ENCODE assay signal across 8 cellular contexts in genomic region chr7:123154231-123154860, GRCh38. TPM values are rescaled to one million over a fixed set of nuclear protein-coding genes. Genes with fewer than 3 reads are reported as not detected.
DNase-seq lines count a peak whose midpoint lies in the region; ATAC-seq and FAIRE-seq lines count a peak whose summit lies in the region.

No MANE protein-coding gene starts in this region.

- intact Hi-C loops in head of caudate nucleus (cut with DNase I): no loop called here
- intact Hi-C loops in posterior cingulate gyrus (cut with DNase I): loop anchor here (10.0 kb wide), 2 partner anchors 270 to 350 kb away; partner anchors contain the start of gene CADPS2

- H3K27ac Mint-ChIP-seq in activated naive CD4-positive, alpha-beta T cell treated with anti-CD3 and anti-CD28 coated beads, Interleukin-2, amount 10 ng/mL, durations not matched to agents 7 days and 5 days: no peak overlapping the region
- H3K27ac Mint-ChIP-seq in natural killer cell treated with Interleukin-12 subunit alpha and Interleukin-12 subunit beta and Interleukin-15 and Interleukin-18, amount 100 ng/mL, for 72 hours: no peak overlapping the region

- CTCF ChIA-PET in activated naive CD4-positive, alpha-beta T cell treated with anti-CD3 and anti-CD28 coated beads, Interleukin-2, amount 10 ng/mL, durations not matched to agents 7 days and 5 days (lab: Charles Lee): interaction anchor here (0.6 to 1.8 kb wide), 6 partner anchors 10 to 1372 kb away, joined by 3 to 6 read pairs (median 4); no protein-coding TSS in a partner anchor

- DNase-seq in NCI-H526 (lab: John Stamatoyannopoulos, UW) (peak; percentile 82 to 93), head of caudate nucleus (peak; percentile 10 to 91 (median 76)), posterior cingulate gyrus (peak in 8 of 10 donors; percentile 40 to 89 (median 70))
- DNase-seq in activated naive CD4-positive, alpha-beta T cell treated with anti-CD3 and anti-CD28 coated beads, Interleukin-2, amount 10 ng/mL, durations not matched to agents 7 days and 5 days: peak; percentile 52
- DNase-seq in natural killer cell treated with Interleukin-12 subunit alpha and Interleukin-12 subunit beta and Interleukin-15 and Interleukin-18, amount 100 ng/mL, for 72 hours (ENCODE audit: low spot score): no peak

- ATAC-seq in GM21381 (IDR thresholded peaks at IDR 0.05; ENCODE audit: unreplicated experiment) (peak; percentile 97), HG03558 (IDR thresholded peaks at IDR 0.05; ENCODE audit: extremely low read depth, unreplicated experiment) (peak; percentile 95)
- no peak for ATAC-seq in natural killer cell treated with Interleukin-12 subunit alpha and Interleukin-12 subunit beta and Interleukin-15 and Interleukin-18, amount 100 ng/mL, for 72 hours

- H3K9me3 Mint-ChIP-seq in activated naive CD4-positive, alpha-beta T cell treated with anti-CD3 and anti-CD28 coated beads, Interleukin-2, amount 10 ng/mL, durations not matched to agents 7 days and 5 days: no peaks in the 10 kb centered on the region
- no peaks in the 10 kb centered on the region for H3K9me3 Mint-ChIP-seq in natural killer cell treated with Interleukin-12 subunit alpha and Interleukin-12 subunit beta and Interleukin-15 and Interleukin-18, amount 100 ng/mL, for 72 hours

- H3K36me3 Mint-ChIP-seq in activated naive CD4-positive, alpha-beta T cell treated with anti-CD3 and anti-CD28 coated beads, Interleukin-2, amount 10 ng/mL, durations not matched to agents 7 days and 5 days: no peaks in the 10 kb centered on the region
- no peaks in the 10 kb centered on the region for H3K36me3 Mint-ChIP-seq in natural killer cell treated with Interleukin-12 subunit alpha and Interleukin-12 subunit beta and Interleukin-15 and Interleukin-18, amount 100 ng/mL, for 72 hours

- H3K4me3 Mint-ChIP-seq in activated naive CD4-positive, alpha-beta T cell treated with anti-CD3 and anti-CD28 coated beads, Interleukin-2, amount 10 ng/mL, durations not matched to agents 7 days and 5 days: no peak overlapping the region
- H3K4me3 Mint-ChIP-seq in natural killer cell treated with Interleukin-12 subunit alpha and Interleukin-12 subunit beta and Interleukin-15 and Interleukin-18, amount 100 ng/mL, for 72 hours: no peak overlapping the region

- H3K4me1 Mint-ChIP-seq in activated naive CD4-positive, alpha-beta T cell treated with anti-CD3 and anti-CD28 coated beads, Interleukin-2, amount 10 ng/mL, durations not matched to agents 7 days and 5 days: no peaks in the 10 kb centered on the region
- no peaks in the 10 kb centered on the region for H3K4me1 Mint-ChIP-seq in natural killer cell treated with Interleukin-12 subunit alpha and Interleukin-12 subunit beta and Interleukin-15 and Interleukin-18, amount 100 ng/mL, for 72 hours (ENCODE audit: low read depth in 2 of 2)

- no peaks in the 10 kb centered on the region for H3K27me3 Mint-ChIP-seq in activated naive CD4-positive, alpha-beta T cell treated with anti-CD3 and anti-CD28 coated beads, Interleukin-2, amount 10 ng/mL, durations not matched to agents 7 days and 5 days
- no peaks in the 10 kb centered on the region for H3K27me3 Mint-ChIP-seq in natural killer cell treated with Interleukin-12 subunit alpha and Interleukin-12 subunit beta and Interleukin-15 and Interleukin-18, amount 100 ng/mL, for 72 hours

- FAIRE-seq in G401.6 (lab: Jason Lieb, UNC): peak; percentile 79

RNA-seq across cellular contexts. Expression of gene SLC13A1, which starts 45.4 kb away (rescaled TPM):
- total RNA-seq in natural killer cell treated with Interleukin-12 subunit alpha and Interleukin-12 subunit beta and Interleukin-15 and Interleukin-18, amount 100 ng/mL, for 72 hours: not detected

Comparison
In these comparisons a context has a peak if more than half of its experiments do, and no peak if none do; other contexts are left out.
1. ATAC-seq: peak in GM21381 (single experiment) and HG03558 (single experiment); none in natural killer cell treated with Interleukin-12 subunit alpha and Interleukin-12 subunit beta and Interleukin-15 and Interleukin-18, amount 100 ng/mL, for 72 hours (0 of 2).